9 cellular contexts compared by ENCODE assay signal in the genomic region with DNA sequence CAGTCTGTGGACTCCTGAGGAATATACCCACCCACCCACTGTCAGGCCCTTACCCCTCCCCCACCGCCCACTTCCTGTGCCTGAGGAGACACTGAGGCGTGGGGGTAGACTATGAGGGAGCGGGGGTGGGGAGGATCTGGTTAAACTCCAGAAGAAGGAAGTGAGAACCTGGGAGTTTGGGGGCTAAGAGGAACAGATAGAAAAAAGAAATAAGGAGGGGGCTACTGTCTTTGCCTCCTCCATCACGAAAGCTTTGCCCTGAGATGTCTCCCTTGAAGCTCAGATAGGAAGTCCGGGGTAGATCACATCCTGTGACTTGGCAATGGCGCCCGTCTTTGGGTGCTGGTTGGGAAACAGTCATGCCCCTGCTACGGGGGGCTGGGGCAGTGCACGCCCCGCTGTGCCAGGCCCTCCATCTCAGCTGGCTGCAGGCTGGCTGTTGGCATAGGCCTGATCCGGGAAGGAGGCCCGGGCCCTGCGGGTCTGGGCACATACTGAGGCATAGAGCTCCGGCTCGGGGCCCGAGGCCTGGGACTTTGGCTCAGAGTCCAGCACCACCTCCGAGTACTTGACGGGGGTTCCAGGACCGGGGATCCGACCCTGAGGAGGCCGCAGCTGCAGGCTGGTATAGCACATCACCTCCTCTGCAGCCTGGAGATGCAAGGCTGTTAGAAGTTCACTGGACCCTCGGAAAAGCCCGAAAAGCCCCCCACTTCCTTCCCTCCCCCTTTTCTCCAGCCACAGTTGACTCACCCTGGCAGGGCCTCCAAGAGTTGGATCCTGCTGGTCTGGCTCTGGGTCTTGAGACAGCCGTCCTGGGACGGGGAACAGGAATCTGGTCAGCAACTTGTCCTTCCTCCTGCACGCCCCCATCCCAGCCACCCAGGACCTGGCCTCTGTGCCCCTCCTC.
DNase-seq lines count a peak whose midpoint lies in the region; ATAC-seq and TF ChIP-seq lines count a peak whose summit lies in the region.
"Had no signal": no experiment of that assay in that cellular context is flagged by ENCODE, and none has a peak within 500 bp of the region (broad histone marks: within the 10 kb centered on the region; RNA-seq: fewer than 3 reads in every experiment).

No MANE protein-coding gene starts in this region.

- TF ChIP-seq CTCF in GM13976 (IDR thresholded peaks at IDR 0.05; ENCODE audit: borderline replicate concordance, control extremely low read depth, extremely low read depth, insufficient read depth, missing control alignments) (no peak), SU-DHL-6 (IDR thresholded peaks at IDR 0.05; ENCODE audit: insufficient read depth, low read length, poor library complexity, severe bottlenecking) (no peak), coronary artery (IDR thresholded peaks at IDR 0.05) (no peak)

- H3K9ac ChIP-seq in SU-DHL-6 (ENCODE audit: low read length): peak overlapping the region; percentile 76
- H3K9ac ChIP-seq: KMS-11 had no signal

- H3K4me2 ChIP-seq in SU-DHL-6 (ENCODE audit: low read depth, low read length, poor library complexity, severe bottlenecking): peak overlapping the region; percentile 80
- H3K4me2 ChIP-seq: KMS-11 had no signal

- H4K20me1 ChIP-seq in SU-DHL-6 (ENCODE audit: low read depth, low read length): no peaks in the 10 kb centered on the region

- H2AFZ ChIP-seq in SU-DHL-6 (ENCODE audit: low read depth, low read length, severe bottlenecking): peak overlapping the region; percentile 54

- H3K27me3 ChIP-seq in SU-DHL-6 (ENCODE audit: low read length): no peaks in the 10 kb centered on the region

- H3K36me3 ChIP-seq in SU-DHL-6 (ENCODE audit: low read length): no peaks in the 10 kb centered on the region

- in situ Hi-C loops in GM13976 (cut with MboI; ENCODE audit: low sequenced_read_pairs, unreplicated experiment): no loop called here

- ATAC-seq in HG03139 (IDR thresholded peaks at IDR 0.05; ENCODE audit: unreplicated experiment): no peak
- no peak for ATAC-seq in HG03025 (IDR thresholded peaks at IDR 0.05; ENCODE audit: low FRiP score, unreplicated experiment)
- no peak for ATAC-seq in HG03520 (IDR thresholded peaks at IDR 0.05; ENCODE audit: unreplicated experiment)

- H3K9me3 ChIP-seq in SU-DHL-6 (ENCODE audit: insufficient read depth, low read length): no peaks in the 10 kb centered on the region

- H3K9me2 ChIP-seq in SU-DHL-6 (replicated peaks; ENCODE audit: insufficient read depth, low read length): no peaks in the 10 kb centered on the region

- H3F3A ChIP-seq in SU-DHL-6 (ENCODE audit: insufficient read depth): peaks cover 49% of the 10 kb centered on the region

- DNase-seq in GM13976 (ENCODE audit: low spot score) (peak; percentile 67), coronary artery (ENCODE audit: low spot score) (no peak), NCI-H2171 (lab: John Stamatoyannopoulos, UW) (no peak)
- peak; percentile 36 for DNase-seq in stimulated activated CD4-positive, alpha-beta T cell treated with anti-CD3 and anti-CD28 coated beads, Interleukin-1b, Interleukin-23, amount 100 ng/mL, for 48 hours

- H3K27ac ChIP-seq in SU-DHL-6 (ENCODE audit: low read depth, low read length) (peak overlapping the region; percentile 91), coronary artery (peak overlapping the region; percentile 5 to 77)
- H3K27ac ChIP-seq: KMS-11 had no signal

- H3K79me2 ChIP-seq in SU-DHL-6 (ENCODE audit: insufficient read depth, low read length): peaks cover 10% of the 10 kb centered on the region

- H3K4me3 ChIP-seq in SU-DHL-6 (ENCODE audit: insufficient read depth, low read length, poor library complexity, severe bottlenecking): peak overlapping the region; percentile 78
- H3K4me3 ChIP-seq in coronary artery: peak overlapping the region; percentile 42

Comparison
In these comparisons a context has a peak if more than half of its experiments do, and no peak if none do; other contexts are left out.
1. DNase-seq: peak in GM13976 (single experiment) and stimulated activated CD4-positive, alpha-beta T cell treated with anti-CD3 and anti-CD28 coated beads, Interleukin-1b, Interleukin-23, amount 100 ng/mL, for 48 hours (single experiment); none in coronary artery (single experiment) and NCI-H2171 (single experiment).